Comparison of ENCODE assay signal across 8 cellular contexts in the genomic region with DNA sequence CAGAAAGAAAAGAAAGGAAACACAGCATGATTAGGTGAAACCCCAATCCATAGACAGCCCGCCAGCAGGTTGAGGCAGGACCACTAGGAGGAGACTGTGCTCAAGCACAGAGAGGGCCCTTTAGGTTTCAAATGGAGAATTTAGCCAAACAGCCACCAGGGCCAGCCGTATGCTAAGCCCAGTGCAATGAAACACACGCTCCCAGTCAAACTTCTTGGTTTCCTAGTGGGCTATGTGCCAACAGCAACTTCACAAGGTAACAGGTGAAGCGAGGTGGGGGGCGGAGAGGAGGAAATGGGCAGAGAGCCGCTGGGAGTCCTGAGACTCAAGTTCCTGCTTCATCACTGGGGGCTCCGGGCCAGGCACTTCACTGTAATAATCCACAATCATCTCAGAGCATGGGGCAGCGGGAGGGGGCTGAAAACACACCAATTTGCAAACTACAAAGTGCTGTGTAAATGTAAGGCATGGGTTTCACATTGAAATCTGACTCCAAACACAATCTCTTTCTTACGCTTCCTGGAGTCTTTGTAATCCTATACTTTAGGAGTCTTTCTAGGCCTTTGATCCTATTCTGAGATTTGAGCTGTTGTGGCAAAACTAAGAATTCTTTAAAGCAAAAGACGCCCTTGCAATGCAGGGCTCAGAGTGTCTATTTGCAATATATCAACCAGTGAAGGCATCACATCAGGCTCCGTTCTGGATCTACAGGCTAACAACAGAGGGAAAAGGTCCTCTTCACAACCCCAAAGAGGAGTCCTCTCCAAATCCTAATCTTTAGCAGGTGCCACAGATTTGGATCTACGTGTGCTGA.
DNase-seq lines count a peak whose midpoint lies in the region; ATAC-seq and TF ChIP-seq lines count a peak whose summit lies in the region.

No MANE protein-coding gene starts in this region.

- H3K27me3 Mint-ChIP-seq in activated CD4-positive, alpha-beta T cell treated with anti-CD3 and anti-CD28 coated beads, Interleukin-2, amount 10 ng/mL, durations not matched to agents 24 days and 14 days, result no peaks in the 10 kb centered on the region

- peak; percentile 9 for DNase-seq in AG10803 (ENCODE audit: low read depth)
- peak; percentile 29 for DNase-seq in NCI-H2227 treated with DMSO at 0.1 percent for 48 hours (lab: John Stamatoyannopoulos, UW)
- DNase-seq in activated CD4-positive, alpha-beta T cell treated with anti-CD3 and anti-CD28 coated beads, Interleukin-2, amount 10 ng/mL, durations not matched to agents 24 days and 14 days, result peak; percentile 85
- peak; percentile 45 to 62 for DNase-seq in dermis microvascular lymphatic vessel endothelial cell (ENCODE audit: low read depth in 2 of 2)
- peak; percentile 17 for DNase-seq in mucosa of gallbladder (ENCODE audit: low spot score)
- peak; percentile 61 for DNase-seq in testis

- no peaks in the 10 kb centered on the region for H3K9me3 ChIP-seq in testis

- H3K27me3 ChIP-seq in testis, result no peaks in the 10 kb centered on the region

- peaks cover 25% of the 10 kb centered on the region for H3K4me1 Mint-ChIP-seq in activated CD4-positive, alpha-beta T cell treated with anti-CD3 and anti-CD28 coated beads, Interleukin-2, amount 10 ng/mL, durations not matched to agents 24 days and 14 days

- H3K4me1 ChIP-seq in testis, result peaks cover 14% of the 10 kb centered on the region

- H3K27ac ChIP-seq in testis, result no peak overlapping the region

- 77 to 83% methylated on average over 10 to 12 of the region's 12 CpGs for WGBS in testis, 2 donors

- no peaks in the 10 kb centered on the region for H3K36me3 ChIP-seq in testis (ENCODE audit: low read depth, missing control alignments)

- ATAC-seq in GM18873 (IDR thresholded peaks at IDR 0.05; ENCODE audit: low FRiP score, unreplicated experiment) (peak; percentile 76), HG03064 (IDR thresholded peaks at IDR 0.05; ENCODE audit: low read depth, unreplicated experiment) (peak; percentile 58)

- no peaks in the 10 kb centered on the region for H3K36me3 Mint-ChIP-seq in activated CD4-positive, alpha-beta T cell treated with anti-CD3 and anti-CD28 coated beads, Interleukin-2, amount 10 ng/mL, durations not matched to agents 24 days and 14 days (ENCODE audit: low read depth)

- TF ChIP-seq POLR2A in testis (IDR thresholded peaks at IDR 0.05), result no peak

- intact Hi-C loops in activated CD4-positive, alpha-beta T cell treated with anti-CD3 and anti-CD28 coated beads, Interleukin-2, amount 10 ng/mL, durations not matched to agents 24 days and 14 days (cut with micrococcal nuclease), result loop anchor here (1.0 to 10.0 kb wide), 6 partner anchors 121 to 648 kb away; no protein-coding TSS in a partner anchor
- intact Hi-C loops in testis (cut with DNase I; ENCODE audit: low total_unique reads), result loop anchor here (10.0 kb wide), 1 partner anchor 118 kb away; no protein-coding TSS in a partner anchor

- peak overlapping the region; percentile 65 for H3K27ac Mint-ChIP-seq in activated CD4-positive, alpha-beta T cell treated with anti-CD3 and anti-CD28 coated beads, Interleukin-2, amount 10 ng/mL, durations not matched to agents 24 days and 14 days

- H3K9me3 Mint-ChIP-seq in activated CD4-positive, alpha-beta T cell treated with anti-CD3 and anti-CD28 coated beads, Interleukin-2, amount 10 ng/mL, durations not matched to agents 24 days and 14 days, result no peaks in the 10 kb centered on the region

- H3K4me3 Mint-ChIP-seq in activated CD4-positive, alpha-beta T cell treated with anti-CD3 and anti-CD28 coated beads, Interleukin-2, amount 10 ng/mL, durations not matched to agents 24 days and 14 days, result peak overlapping the region; percentile 67

- no peak overlapping the region for H3K4me3 ChIP-seq in AG10803 (ENCODE audit: low read length)
- H3K4me3 ChIP-seq in testis, result no peak overlapping the region

- TF ChIP-seq CTCF in AG10803 (conservative IDR thresholded peaks at IDR 0.05; ENCODE audit: low read length) (peak; percentile 60), testis (IDR thresholded peaks at IDR 0.05) (peak; percentile 44 to 71 (median 65))

Comparison
In these comparisons a context has a peak if more than half of its experiments do, and no peak if none do; other contexts are left out.
1. DNase-seq: peak in every context shown above with its lines; median percentile 85 in activated CD4-positive, alpha-beta T cell treated with anti-CD3 and anti-CD28 coated beads, Interleukin-2, amount 10 ng/mL, durations not matched to agents 24 days and 14 days; 61 in testis; 54 in dermis microvascular lymphatic vessel endothelial cell; 29 in NCI-H2227 treated with DMSO at 0.1 percent for 48 hours; 17 in mucosa of gallbladder; 9 in AG10803.